In the genomic region with DNA sequence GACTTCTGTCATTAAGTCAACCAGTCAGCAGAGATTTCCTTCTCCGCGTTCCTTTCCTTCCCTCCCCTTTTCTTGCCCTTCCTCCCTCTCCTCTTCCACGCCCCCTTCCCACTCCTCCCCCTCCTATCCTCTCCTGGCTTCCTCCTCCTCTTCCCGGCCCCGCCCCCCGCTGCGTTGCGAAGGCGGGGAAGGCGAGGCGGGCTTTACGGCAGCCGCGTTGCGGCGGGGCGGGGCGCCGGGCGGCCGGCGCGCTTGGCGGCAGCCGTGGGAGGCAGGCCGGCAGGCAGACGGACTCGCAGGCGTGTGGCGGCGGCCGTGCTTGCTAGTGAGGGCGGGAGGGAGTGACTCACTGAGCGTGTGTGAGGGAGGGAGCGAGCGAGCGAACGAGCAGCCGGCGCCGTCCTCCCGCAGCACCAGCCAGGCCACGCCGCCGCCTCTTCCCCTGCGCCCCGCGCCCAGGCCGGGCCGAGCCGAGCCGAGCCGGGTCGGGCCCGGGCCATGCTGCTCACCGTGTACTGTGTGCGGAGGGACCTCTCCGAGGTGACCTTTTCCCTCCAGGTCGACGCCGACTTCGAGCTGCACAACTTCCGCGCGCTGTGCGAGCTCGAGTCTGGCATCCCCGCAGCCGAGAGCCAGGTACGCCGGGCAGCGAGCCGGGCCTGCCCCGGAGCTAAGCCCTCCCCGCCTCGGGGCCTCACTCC, we compare ENCODE assay signal across 8 cellular contexts. TPM values are rescaled to one million over a fixed set of nuclear protein-coding genes. Genes with fewer than 3 reads are reported as not detected.
A peak's percentile ranks its signal among the peaks of the same experiment; 100 is the strongest.
DNase-seq lines count a peak whose midpoint lies in the region; ATAC-seq and TF ChIP-seq lines count a peak whose summit lies in the region.

TSS of gene DDI2 (plus strand) at position 286 of the 701 bp plus-strand sequence. CDS start at position 499, 213 bp downstream.

- intact Hi-C loops in tibial artery (cut with DNase I; ENCODE audit: low total_unique reads) = loop anchor here (2.0 kb wide), 2 partner anchors 15 to 45 kb away; no protein-coding TSS in a partner anchor

- peak within 1 kb of the TSS; percentile 96 for H3K27ac Mint-ChIP-seq in activated naive CD8-positive, alpha-beta T cell treated with anti-CD3 and anti-CD28 coated beads, Interleukin-2, amount 50 U/mL, for 24 hours

- peak; percentile 88 for ATAC-seq in HG02759 (IDR thresholded peaks at IDR 0.05; ENCODE audit: unreplicated experiment)
- peak; percentile 91 for ATAC-seq in activated naive CD8-positive, alpha-beta T cell treated with anti-CD3 and anti-CD28 coated beads, Interleukin-2, amount 50 U/mL, for 24 hours

- H3K4me3 Mint-ChIP-seq in activated naive CD8-positive, alpha-beta T cell treated with anti-CD3 and anti-CD28 coated beads, Interleukin-2, amount 50 U/mL, for 24 hours = peak within 1 kb of the TSS; percentile 89

- peak within 1 kb of the TSS; percentile 83 for H2AFZ ChIP-seq in parathyroid adenoma

- H3K9ac ChIP-seq in parathyroid adenoma = peak within 1 kb of the TSS; percentile 28

- H3K79me2 ChIP-seq in parathyroid adenoma = peaks cover 20% of the 10 kb centered on the region

- H3K4me1 ChIP-seq in cardiac muscle cell (ENCODE audit: low read depth) (peaks cover 27% of the 10 kb centered on the region), parathyroid adenoma (peaks cover 14% of the 10 kb centered on the region), tibial artery (peaks cover 0 to 42% (median 28%) of the 10 kb centered on the region in 4 donors)

- TF ChIP-seq CTCF in GM10266 (IDR thresholded peaks at IDR 0.05; ENCODE audit: control insufficient read depth, insufficient read depth, low read depth, missing control alignments) = no peak
- TF ChIP-seq CTCF in cardiac muscle cell (IDR thresholded peaks at IDR 0.05; ENCODE audit: low read depth, low read length) = no peak
- no peak for TF ChIP-seq CTCF in parathyroid adenoma (IDR thresholded peaks at IDR 0.05)
- TF ChIP-seq CTCF in tibial artery (IDR thresholded peaks at IDR 0.05) = no peak

- H3K36me3 ChIP-seq in cardiac muscle cell (no peaks in the 10 kb centered on the region), parathyroid adenoma (ENCODE audit: control insufficient read depth, insufficient read depth, low read length) (no peaks in the 10 kb centered on the region), tibial artery (no peaks in the 10 kb centered on the region)

- peaks cover 16% of the 10 kb centered on the region for H3K36me3 Mint-ChIP-seq in activated naive CD8-positive, alpha-beta T cell treated with anti-CD3 and anti-CD28 coated beads, Interleukin-2, amount 50 U/mL, for 24 hours (ENCODE audit: low read depth)

- peaks cover 49% of the 10 kb centered on the region for H3K4me1 Mint-ChIP-seq in activated naive CD8-positive, alpha-beta T cell treated with anti-CD3 and anti-CD28 coated beads, Interleukin-2, amount 50 U/mL, for 24 hours

- no peaks in the 10 kb centered on the region for H3K9me3 Mint-ChIP-seq in activated naive CD8-positive, alpha-beta T cell treated with anti-CD3 and anti-CD28 coated beads, Interleukin-2, amount 50 U/mL, for 24 hours

- no peaks in the 10 kb centered on the region for H3K27me3 Mint-ChIP-seq in activated naive CD8-positive, alpha-beta T cell treated with anti-CD3 and anti-CD28 coated beads, Interleukin-2, amount 50 U/mL, for 24 hours

- H3K27me3 ChIP-seq in cardiac muscle cell (no peaks in the 10 kb centered on the region), parathyroid adenoma (ENCODE audit: control insufficient read depth, insufficient read depth, low read length) (no peaks in the 10 kb centered on the region), tibial artery (no peaks in the 10 kb centered on the region)

- peak within 1 kb of the TSS; percentile 85 for H3K4me2 ChIP-seq in parathyroid adenoma (ENCODE audit: low read length)

- H3K4me3 ChIP-seq in cardiac muscle cell (peak within 1 kb of the TSS; percentile 67), parathyroid adenoma (ENCODE audit: low read depth, low read length) (peak within 1 kb of the TSS; percentile 68), tibial artery (peak within 1 kb of the TSS; percentile 80 to 88)

- H3K27ac ChIP-seq in cardiac muscle cell (peak within 1 kb of the TSS; percentile 93), parathyroid adenoma (peak within 1 kb of the TSS; percentile 88), tibial artery (peak within 1 kb of the TSS; percentile 93 to 98)

- DNase-seq in GM10266 (ENCODE audit: extremely low spot score) = peak; percentile 95
- DNase-seq in NCI-H1417 treated with DMSO at 0.1 percent for 48 hours (lab: John Stamatoyannopoulos, UW) = peak; percentile 78
- peak; percentile 95 for DNase-seq in SW480 (ENCODE audit: low spot score)
- peak; percentile 96 for DNase-seq in activated naive CD8-positive, alpha-beta T cell treated with anti-CD3 and anti-CD28 coated beads, Interleukin-2, amount 50 U/mL, for 24 hours
- DNase-seq in cardiac muscle cell (ENCODE audit: low read depth in 1 of 2, low spot score in 1 of 2) = peak; percentile 98 to 99
- peak; percentile 98 to 99 for DNase-seq in tibial artery

- H3K9me3 ChIP-seq in cardiac muscle cell (ENCODE audit: low read depth) (no peaks in the 10 kb centered on the region), parathyroid adenoma (ENCODE audit: control insufficient read depth, low read length) (no peaks in the 10 kb centered on the region), tibial artery (no peaks in the 10 kb centered on the region)

RNA-seq across cellular contexts. Expression of gene DDI2, which starts in this region (rescaled TPM):
- total RNA-seq in cardiac muscle cell = 11.3 and 26.8 TPM in 2 replicates
- 7.4 and 10.0 TPM in 2 replicates for polyA plus RNA-seq in cardiac muscle cell

Comparison
In these comparisons a context has a peak if more than half of its experiments do, and no peak if none do; other contexts are left out.
1. Peak in every context shown above with its lines: DNase-seq, ATAC-seq, H3K4me3 ChIP-seq and H3K27ac ChIP-seq.